Comparison of ENCODE assay signal across 8 cellular contexts in genomic region chr17:28570716-28571254, GRCh38.
DNase-seq lines count a peak whose midpoint lies in the region; ATAC-seq, FAIRE-seq and TF ChIP-seq lines count a peak whose summit lies in the region.

No MANE protein-coding gene starts in this region.

- TF ChIP-seq CTCF in nephron progenitor cell (IDR thresholded peaks at IDR 0.05), result no peak

- no peak for FAIRE-seq in urothelium cell line (lab: Jason Lieb, UNC)

- ATAC-seq in HG02678 (IDR thresholded peaks at IDR 0.05; ENCODE audit: unreplicated experiment), result peak; percentile 17

- H3K4me3 Mint-ChIP-seq in nephron progenitor cell, result peak overlapping the region; percentile 97

- peak; percentile 21 for DNase-seq in DMS79 treated with DMSO at 0.1 percent for 48 hours (lab: John Stamatoyannopoulos, UW)
- DNase-seq in DMS79 (lab: John Stamatoyannopoulos, UW), result no peak
- peak; percentile 46 for DNase-seq in NCI-H2171 treated with DMSO at 0.1 percent for 48 hours (lab: John Stamatoyannopoulos, UW)
- DNase-seq in activated CD8-positive, alpha-beta memory T cell treated with anti-CD3 and anti-CD28 coated beads, Interleukin-2, amount 50 U/mL, for 48 hours, result peak; percentile 78
- peak; percentile 73 to 75 for DNase-seq in erythroblast (lab: John Stamatoyannopoulos, UW)
- peak; percentile 46 for DNase-seq in nephron progenitor cell
- peak; percentile 46 for DNase-seq in urothelium cell line (ENCODE audit: low spot score)

- H3K9me3 Mint-ChIP-seq in nephron progenitor cell, result no peaks in the 10 kb centered on the region

- peaks cover 28% of the 10 kb centered on the region for H3K4me1 Mint-ChIP-seq in nephron progenitor cell

- TF ChIP-seq POLR2A in erythroblast (IDR thresholded peaks at IDR 0.05; ENCODE audit: low read length), result no peak

- H3K27ac Mint-ChIP-seq in nephron progenitor cell, result no peak overlapping the region

- peaks cover 44% of the 10 kb centered on the region for H3K36me3 Mint-ChIP-seq in nephron progenitor cell (ENCODE audit: low read depth)

- H3K27me3 Mint-ChIP-seq in nephron progenitor cell (ENCODE audit: low read depth, poor library complexity), result peaks cover 12% of the 10 kb centered on the region
